In the genomic region with DNA sequence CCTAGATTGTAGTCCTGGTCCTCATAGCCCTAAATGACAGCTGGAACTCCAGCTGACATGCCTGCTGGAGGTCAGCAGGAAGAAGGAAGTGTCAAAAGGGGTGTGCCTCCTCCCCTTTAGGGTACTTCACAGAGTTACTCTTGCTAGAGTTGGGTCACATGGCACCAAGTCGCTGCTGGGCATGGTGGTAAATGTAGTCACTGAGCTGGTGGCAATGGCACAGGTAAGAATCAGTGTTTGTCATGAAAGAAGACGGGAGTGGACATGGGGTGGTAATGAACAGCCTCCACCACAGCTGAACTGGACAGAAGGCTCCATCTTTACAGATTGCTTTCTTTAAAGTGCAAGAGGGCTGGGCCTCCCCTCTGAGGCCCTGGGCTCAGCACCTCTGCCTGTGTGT, we compare ENCODE assay signal across 1 cellular context.
TF ChIP-seq lines count a peak whose summit lies in the region.

No MANE protein-coding gene starts in this region.

TF ChIP-seq in A549, 52 proteins besides CTCF, POLR2A, EP300 and RAD21 (continued from another document):
- no peak for TF ChIP-seq MYC (IDR thresholded peaks at IDR 0.05; ENCODE audit: borderline replicate concordance, low read length)
